ENCODE assay signal across 8 cellular contexts in the genomic region with DNA sequence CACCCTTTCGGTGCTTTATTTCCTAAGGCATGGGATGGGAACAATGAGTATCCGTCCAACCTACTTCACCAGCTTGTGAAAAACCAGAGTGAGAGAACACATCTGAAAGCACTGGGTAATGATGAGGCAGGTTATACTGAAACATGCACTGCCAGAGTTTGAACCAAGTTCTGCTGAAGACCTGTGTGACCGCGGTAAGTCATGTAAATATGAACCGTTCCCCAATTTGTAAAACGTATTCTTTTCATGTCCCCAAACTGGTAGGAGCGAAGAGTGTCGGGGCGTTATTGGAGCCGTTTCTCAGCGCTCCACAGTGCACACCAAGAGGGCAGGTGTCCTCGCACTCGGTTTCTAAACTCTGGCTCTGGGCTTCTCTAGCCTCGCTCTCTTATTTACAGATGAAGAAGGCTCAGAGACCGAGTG. TPM values are rescaled to one million over a fixed set of nuclear protein-coding genes. Genes with fewer than 3 reads are reported as not detected.
DNase-seq lines count a peak whose midpoint lies in the region; ATAC-seq and TF ChIP-seq lines count a peak whose summit lies in the region.

No MANE protein-coding gene starts in this region.

- peaks cover 5% of the 10 kb centered on the region for H3K4me1 ChIP-seq in prostate gland (replicated peaks)
- no peaks in the 10 kb centered on the region for H3K4me1 ChIP-seq in aorta (ENCODE audit: control insufficient read depth in 1 of 2, insufficient read depth in 2 of 2, low read length in 2 of 2)

- TF ChIP-seq CTCF in GM06990 (IDR thresholded peaks at IDR 0.05; ENCODE audit: insufficient read depth, low read length, poor library complexity, severe bottlenecking): no peak
- TF ChIP-seq CTCF in prostate gland (IDR thresholded peaks at IDR 0.05): no peak

- peak overlapping the region; percentile 33; the same call in 1 of the 2 replicates for H3K4me3 ChIP-seq in GM06990 (replicated peaks; ENCODE audit: low read depth, low read length)
- H3K4me3 ChIP-seq in prostate gland: peak overlapping the region; percentile 32 to 36
- H3K4me3 ChIP-seq in aorta (ENCODE audit: low read length in 2 of 2): peak overlapping the region in 1 of 2 donors; percentile 12

- intact Hi-C loops in prostate gland (cut with DNase I): loop anchor here (5.0 kb wide), 1 partner anchor 146 kb away; the partner anchor contains the start of gene PABPN1
- intact Hi-C loops in aorta (cut with DNase I): loop anchor here in 1 of 2 donors (2.0 to 10.0 kb wide), 3 partner anchors 88 to 146 kb away; partner anchors contain the start of genes PABPN1, SLC22A17 and THTPA

- H3K27me3 ChIP-seq in GM06990 (replicated peaks; ENCODE audit: control insufficient read depth, insufficient read depth, low read length): no peaks in the 10 kb centered on the region
- H3K27me3 ChIP-seq in prostate gland (replicated peaks; ENCODE audit: insufficient read depth): no peaks in the 10 kb centered on the region
- H3K27me3 ChIP-seq in aorta (ENCODE audit: control insufficient read depth in 1 of 2, insufficient read depth in 2 of 2, low read length in 1 of 2): no peaks in the 10 kb centered on the region

- H3K36me3 ChIP-seq in GM06990 (ENCODE audit: control insufficient read depth, insufficient read depth, low read length) (no peaks in the 10 kb centered on the region; the same call in none of the 2 replicates), prostate gland (no peaks in the 10 kb centered on the region), aorta (ENCODE audit: control insufficient read depth in 1 of 2, insufficient read depth in 2 of 2, low read length in 1 of 2) (peaks cover 0 to 4% of the 10 kb centered on the region in 2 donors)

- no peak for ATAC-seq in aorta (ENCODE audit: low FRiP score)

- 72% methylated on average over 15 of the region's 15 CpGs for whole genome bisulfite sequencing in prostate gland
- 71 to 77% methylated on average over 15 of the region's 15 CpGs for WGBS in aorta, 2 donors

- H3K9me3 ChIP-seq in prostate gland (no peaks in the 10 kb centered on the region), aorta (ENCODE audit: control insufficient read depth, low read length) (no peaks in the 10 kb centered on the region)

- peak overlapping the region; percentile 83 for H3K27ac ChIP-seq in prostate gland
- peak overlapping the region in 1 of 2 donors; percentile 79 for H3K27ac ChIP-seq in aorta (ENCODE audit: low read depth in 1 of 2, low read length in 2 of 2)

- TF ChIP-seq POLR2A in prostate gland (IDR thresholded peaks at IDR 0.05): no peak

- DNase-seq in GM06990 (ENCODE audit: extremely low read depth, insufficient read length) (no peak), OCI-M1 (lab: John Stamatoyannopoulos, UW) (peak; percentile 48), fibroblast of peridontal ligament (ENCODE audit: extremely low read depth) (peak; percentile 7), prostate gland (ENCODE audit: low spot score) (no peak), SK-N-DZ (ENCODE audit: low spot score) (no peak), middle frontal gyrus (ENCODE audit: extremely low spot score, low spot score) (no peak), aorta (no peak), NCI-H1092 treated with DMSO at 0.1 percent for 48 hours (lab: John Stamatoyannopoulos, UW) (no peak)

RNA-seq across cellular contexts. Expression of gene NGDN, which starts 0.8 kb away (rescaled TPM):
- total RNA-seq in prostate gland (10 to 100 TPM; 33.7 to 37.0 TPM), aorta (10 to 100 TPM; 30.8 to 34.5 TPM)
- 77.3 and 94.1 TPM in 2 replicates for polyA plus RNA-seq in SK-N-DZ (2014; cell fraction: cytosol; rRNA removed)
- polyA plus RNA-seq in SK-N-DZ (2014; cell fraction: nucleus; rRNA removed): 101 and 134 TPM in 2 replicates
- 10 to 100 TPM; 36.6 to 41.7 TPM for polyA plus RNA-seq in aorta

RNA-seq across cellular contexts. Expression of gene MYH7, which starts 33.3 kb away (rescaled TPM):
- total RNA-seq in prostate gland (10 to 100 TPM in 1 of 2 donors, under 1 TPM in 1; 0.28 to 40.1 TPM), aorta (not detected)
- not detected in 2 replicates for polyA plus RNA-seq in SK-N-DZ (2014; cell fraction: cytosol; rRNA removed)
- 0.03 TPM in 1 of 2 replicates, not detected in the other for polyA plus RNA-seq in SK-N-DZ (2014; cell fraction: nucleus; rRNA removed)
- polyA plus RNA-seq in aorta: 1 to 10 TPM in 1 of 2 donors, under 1 TPM in 1; 0.33 to 1.6 TPM

Comparison
In these comparisons a context has a peak if more than half of its experiments do, and no peak if none do; other contexts are left out.
1. DNase-seq: peak in OCI-M1 (single experiment) and fibroblast of peridontal ligament (single experiment); none in GM06990 (single experiment), prostate gland (single experiment), SK-N-DZ (single experiment), middle frontal gyrus (single experiment), aorta (0 of 2) and NCI-H1092 treated with DMSO at 0.1 percent for 48 hours (single experiment).